28 cellular contexts compared by ENCODE assay signal in genomic region chr5:123083298-123083697, GRCh38. TPM values are rescaled to one million over a fixed set of nuclear protein-coding genes. Genes with fewer than 3 reads are reported as not detected.
"Had no signal": no experiment of that assay in that cellular context is flagged by ENCODE, and none has a peak within 500 bp of the region (broad histone marks: within the 10 kb centered on the region; RNA-seq: fewer than 3 reads in every experiment).

No MANE protein-coding gene starts in this region.

- H3K4me1 ChIP-seq: prostate gland had no signal

- H3K4me3 ChIP-seq: breast epithelium, gastroesophageal sphincter, pancreas, prostate gland, sigmoid colon, transverse colon had no signal

- H3K27ac Mint-ChIP-seq: activated CD8-positive, alpha-beta memory T cell treated with anti-CD3 and anti-CD28 coated beads, Interleukin-2, amount 10 ng/mL, durations not matched to agents 7 days and 5 days; activated CD8-positive, alpha-beta T cell treated with anti-CD3 and anti-CD28 coated beads, Interleukin-2, amount 10 ng/mL, durations not matched to agents 7 days and 5 days; activated naive CD4-positive, alpha-beta T cell treated with anti-CD3 and anti-CD28 coated beads, Interleukin-2, amount 50 U/mL, for 24 hours; activated naive CD8-positive, alpha-beta T cell treated with anti-CD3 and anti-CD28 coated beads, Interleukin-2, amount 50 U/mL, for 24 hours; activated T-helper 2 cell treated with anti-CD3 and anti-CD28 coated beads, Interferon-gamma antibody, Interleukin-2, Interleukin-4, amounts not matched to agents 10 μg/mL and 5 μg/mL and 100 μg/mL, durations not matched to agents 14 hours and 24 hours and 36 hours; mesothelial cell of epicardium; naive B cell; nephron progenitor cell; stimulated activated naive B cell treated with anti-CD40 and anti-IgM and Interleukin-4, amounts not matched to agents 10 μg/mL and 1 μg/mL and 100 μg/mL, for 72 hours had no signal

- DNase-seq: activated CD4-positive, alpha-beta T cell treated with anti-CD3 and anti-CD28 coated beads, Interleukin-2, amount 50 U/mL, for 1 hour; activated CD4-positive, CD25-positive, alpha-beta regulatory T cell treated with anti-CD3 and anti-CD28 coated beads, Interleukin-2, amount 50 U/mL, for 72 hours; activated CD8-positive, alpha-beta memory T cell treated with anti-CD3 and anti-CD28 coated beads, Interleukin-2, amount 10 ng/mL, durations not matched to agents 7 days and 5 days; activated CD8-positive, alpha-beta T cell treated with anti-CD3 and anti-CD28 coated beads, Interleukin-2, amount 10 ng/mL, durations not matched to agents 7 days and 5 days; activated naive CD8-positive, alpha-beta T cell treated with anti-CD3 and anti-CD28 coated beads, Interleukin-2, amount 50 U/mL, for 24 hours; activated T-cell treated with anti-CD3 and anti-CD28 coated beads, Interleukin-2, amount 50 U/mL, for 48 hours; central memory CD4-positive, alpha-beta T cell; head of caudate nucleus; hippocampal formation; left cardiac atrium; naive B cell; nephron progenitor cell; pancreas; retina; sigmoid colon; small intestine; stimulated activated CD4-positive, alpha-beta T cell treated with anti-CD3 and anti-CD28 coated beads, Interleukin-1b, Interleukin-23, amount 100 ng/mL, for 48 hours; stimulated activated naive B cell treated with anti-CD40 and anti-IgM and Interleukin-4, amounts not matched to agents 10 μg/mL and 1 μg/mL and 100 μg/mL, for 72 hours; T-helper 2 cell; transverse colon had no signal

- H3K36me3 Mint-ChIP-seq: activated naive CD4-positive, alpha-beta T cell treated with anti-CD3 and anti-CD28 coated beads, Interleukin-2, amount 50 U/mL, for 24 hours; mesothelial cell of epicardium; naive B cell; stimulated activated naive B cell treated with anti-CD40 and anti-IgM and Interleukin-4, amounts not matched to agents 10 μg/mL and 1 μg/mL and 100 μg/mL, for 72 hours had no signal

- H3K4me3 Mint-ChIP-seq: activated CD8-positive, alpha-beta memory T cell treated with anti-CD3 and anti-CD28 coated beads, Interleukin-2, amount 10 ng/mL, durations not matched to agents 7 days and 5 days; activated CD8-positive, alpha-beta T cell treated with anti-CD3 and anti-CD28 coated beads, Interleukin-2, amount 10 ng/mL, durations not matched to agents 7 days and 5 days; activated naive CD4-positive, alpha-beta T cell treated with anti-CD3 and anti-CD28 coated beads, Interleukin-2, amount 50 U/mL, for 24 hours; activated naive CD8-positive, alpha-beta T cell treated with anti-CD3 and anti-CD28 coated beads, Interleukin-2, amount 50 U/mL, for 24 hours; mesothelial cell of epicardium; naive B cell; nephron progenitor cell; stimulated activated naive B cell treated with anti-CD40 and anti-IgM and Interleukin-4, amounts not matched to agents 10 μg/mL and 1 μg/mL and 100 μg/mL, for 72 hours had no signal

- H3K36me3 ChIP-seq: gastroesophageal sphincter, pancreas, prostate gland, sigmoid colon, transverse colon had no signal

- FAIRE-seq: endothelial cell of umbilical vein, keratinocyte, pancreas, small intestine had no signal

- H3K9me3 ChIP-seq: breast epithelium, gastroesophageal sphincter, pancreas, prostate gland, sigmoid colon, transverse colon had no signal

- H3K9me3 Mint-ChIP-seq: activated naive CD4-positive, alpha-beta T cell treated with anti-CD3 and anti-CD28 coated beads, Interleukin-2, amount 50 U/mL, for 24 hours; activated naive CD8-positive, alpha-beta T cell treated with anti-CD3 and anti-CD28 coated beads, Interleukin-2, amount 50 U/mL, for 24 hours; activated T-helper 2 cell treated with anti-CD3 and anti-CD28 coated beads, Interferon-gamma antibody, Interleukin-2, Interleukin-4, amounts not matched to agents 10 μg/mL and 5 μg/mL and 100 μg/mL, durations not matched to agents 14 hours and 24 hours and 36 hours; mesothelial cell of epicardium; nephron progenitor cell; stimulated activated naive B cell treated with anti-CD40 and anti-IgM and Interleukin-4, amounts not matched to agents 10 μg/mL and 1 μg/mL and 100 μg/mL, for 72 hours had no signal

RNA-seq across cellular contexts. Expression of gene PRDM6, which starts 5.7 kb away (rescaled TPM):
- total RNA-seq: activated CD8-positive, alpha-beta memory T cell treated with anti-CD3 and anti-CD28 coated beads, Interleukin-2, amount 10 ng/mL, durations not matched to agents 7 days and 5 days; activated CD8-positive, alpha-beta T cell treated with anti-CD3 and anti-CD28 coated beads, Interleukin-2, amount 10 ng/mL, durations not matched to agents 7 days and 5 days; activated T-helper 2 cell treated with anti-CD3 and anti-CD28 coated beads, Interferon-gamma antibody, Interleukin-2, Interleukin-4, amounts not matched to agents 10 μg/mL and 5 μg/mL and 100 μg/mL, durations not matched to agents 14 hours and 24 hours and 36 hours had no signal

RNA-seq across cellular contexts. Expression of gene PPIC, which starts 46.8 kb away (rescaled TPM):
- total RNA-seq: activated CD8-positive, alpha-beta memory T cell treated with anti-CD3 and anti-CD28 coated beads, Interleukin-2, amount 10 ng/mL, durations not matched to agents 7 days and 5 days; activated CD8-positive, alpha-beta T cell treated with anti-CD3 and anti-CD28 coated beads, Interleukin-2, amount 10 ng/mL, durations not matched to agents 7 days and 5 days; activated T-helper 2 cell treated with anti-CD3 and anti-CD28 coated beads, Interferon-gamma antibody, Interleukin-2, Interleukin-4, amounts not matched to agents 10 μg/mL and 5 μg/mL and 100 μg/mL, durations not matched to agents 14 hours and 24 hours and 36 hours had no signal
